In the genomic region with DNA sequence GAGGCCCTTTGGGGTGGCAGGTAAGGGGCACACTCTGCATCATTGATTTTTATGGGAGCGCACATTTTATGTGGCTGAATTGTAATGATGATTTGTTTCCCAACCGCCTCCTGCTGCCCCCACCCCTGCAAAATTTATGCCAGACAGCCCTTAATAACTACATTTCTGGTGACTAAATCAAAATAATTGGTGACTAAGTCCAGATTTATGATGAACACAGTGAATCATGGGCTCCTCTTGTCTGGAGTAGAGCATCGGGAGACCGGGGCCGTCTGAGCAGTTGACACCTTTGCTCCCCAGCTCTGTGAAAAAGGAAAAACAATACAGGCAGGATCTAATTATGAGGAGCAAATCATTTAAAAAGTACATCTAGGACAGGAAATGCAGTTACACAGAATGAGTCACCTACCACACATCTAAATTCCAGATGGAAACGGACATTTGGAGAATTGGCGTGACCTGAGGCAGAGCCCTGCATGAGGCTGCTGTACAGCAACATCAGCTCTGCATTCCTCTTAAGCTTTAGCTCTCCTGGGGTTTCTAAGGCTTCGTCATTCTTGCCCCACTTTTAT, we compare ENCODE assay signal across 12 cellular contexts. TPM values are rescaled to one million over a fixed set of nuclear protein-coding genes. Genes with fewer than 3 reads are reported as not detected.
DNase-seq lines count a peak whose midpoint lies in the region; ATAC-seq, FAIRE-seq and TF ChIP-seq lines count a peak whose summit lies in the region.
"Had no signal": no experiment of that assay in that cellular context is flagged by ENCODE, and none has a peak within 500 bp of the region (broad histone marks: within the 10 kb centered on the region; RNA-seq: fewer than 3 reads in every experiment).

No MANE protein-coding gene starts in this region.

- no peak overlapping the region for H3K27ac ChIP-seq in GM23338 (ENCODE audit: low read depth)
- peak overlapping the region; percentile 58 for H3K27ac ChIP-seq in epithelial cell of prostate
- no peak overlapping the region for H3K27ac ChIP-seq in gastrocnemius medialis

- FAIRE-seq in RCC 7860 (lab: Jason Lieb, UNC), result peak; percentile 97
- FAIRE-seq: GM19239 had no signal

- TF ChIP-seq CTCF in GM23338 (conservative IDR thresholded peaks at IDR 0.05; ENCODE audit: low read depth in 2 of 2) (no peak), retinal pigment epithelial cell (conservative IDR thresholded peaks at IDR 0.05; ENCODE audit: low read depth, low read length) (no peak), gastrocnemius medialis (IDR thresholded peaks at IDR 0.05 in 4 of 5, conservative IDR thresholded peaks at IDR 0.05 in 1 of 5) (no peak)

- H4K20me1 ChIP-seq in GM23338 (replicated peaks; ENCODE audit: insufficient read depth), result no peaks in the 10 kb centered on the region

- ATAC-seq in GM23338, result no peak
- no peak for ATAC-seq in gastrocnemius medialis
- ATAC-seq: left colon had no signal

- H3K27me3 ChIP-seq in GM23338 (ENCODE audit: insufficient read depth), result no peaks in the 10 kb centered on the region
- no peaks in the 10 kb centered on the region for H3K27me3 ChIP-seq in gastrocnemius medialis

- no peaks in the 10 kb centered on the region for H3K9me3 Mint-ChIP-seq in GM23338
- H3K9me3 Mint-ChIP-seq: T-helper 1 cell treated with Interleukin-12 subunit alpha and Interleukin-12 subunit beta and Interleukin-4 antibody, amounts not matched to agents 30 μg/mL and 1 μg/mL, for 36 hours had no signal

- TF ChIP-seq POLR2A in gastrocnemius medialis (IDR thresholded peaks at IDR 0.05), result no peak

- in situ Hi-C loops in gastrocnemius medialis (cut with MboI; ENCODE audit: low sequenced_read_pairs in 4 of 4), result no loop called here

- no peak overlapping the region for H3K4me2 ChIP-seq in GM23338

- H3K36me3 Mint-ChIP-seq in GM23338 (ENCODE audit: low read depth), result no peaks in the 10 kb centered on the region

- intact Hi-C loops in gastrocnemius medialis (cut with DNase I; ENCODE audit: low total_unique reads), result no loop called here

- H3K4me1 Mint-ChIP-seq in GM23338, result no peaks in the 10 kb centered on the region

- no peaks in the 10 kb centered on the region for H3K79me2 ChIP-seq in GM23338 (replicated peaks; ENCODE audit: insufficient read depth)

- H3K36me3 ChIP-seq in GM23338 (ENCODE audit: insufficient read depth) (no peaks in the 10 kb centered on the region), gastrocnemius medialis (no peaks in the 10 kb centered on the region)

- no peaks in the 10 kb centered on the region for H3K4me1 ChIP-seq in GM23338 (ENCODE audit: insufficient read depth)
- H3K4me1 ChIP-seq in gastrocnemius medialis, result no peaks in the 10 kb centered on the region

- no peaks in the 10 kb centered on the region for H3K27me3 Mint-ChIP-seq in GM23338 (ENCODE audit: insufficient read depth, low read depth, poor library complexity)

- H3K27ac Mint-ChIP-seq in GM23338, result peak overlapping the region; percentile 37; the same call in 1 of the 2 replicates
- H3K27ac Mint-ChIP-seq: T-helper 1 cell treated with Interleukin-12 subunit alpha and Interleukin-12 subunit beta and Interleukin-4 antibody, amounts not matched to agents 30 μg/mL and 1 μg/mL, for 36 hours had no signal

- H3K4me3 ChIP-seq in GM23338, result no peak overlapping the region
- no peak overlapping the region for H3K4me3 ChIP-seq in retinal pigment epithelial cell (ENCODE audit: low read length)
- H3K4me3 ChIP-seq in gastrocnemius medialis, result no peak overlapping the region

- no peaks in the 10 kb centered on the region for H3K9me2 ChIP-seq in GM23338 (ENCODE audit: insufficient read depth)

- no peaks in the 10 kb centered on the region for H3K9me3 ChIP-seq in gastrocnemius medialis

- no peak overlapping the region for H2AFZ ChIP-seq in GM23338

- no peaks in the 10 kb centered on the region for H3F3A ChIP-seq in GM23338 (replicated peaks; ENCODE audit: low read depth)

- no peak overlapping the region for H3K4me3 Mint-ChIP-seq in GM23338
- H3K4me3 Mint-ChIP-seq: T-helper 1 cell treated with Interleukin-12 subunit alpha and Interleukin-12 subunit beta and Interleukin-4 antibody, amounts not matched to agents 30 μg/mL and 1 μg/mL, for 36 hours had no signal

- DNase-seq in GM23338 (ENCODE audit: low spot score) (no peak), RCC 7860 (ENCODE audit: low spot score) (peak; percentile 100), epithelial cell of prostate (ENCODE audit: low read depth, low spot score) (peak; percentile 64), retinal pigment epithelial cell (ENCODE audit: low read depth) (peak; percentile 94), NCI-H1417 treated with DMSO at 0.1 percent for 48 hours (lab: John Stamatoyannopoulos, UW) (no peak), NAMALWA (ENCODE audit: low spot score) (no peak), gastrocnemius medialis (no peak)
- DNase-seq: effector memory CD4-positive, alpha-beta T cell; left colon; retina had no signal

TF ChIP-seq in GM23338, 12 proteins besides CTCF, POLR2A, EP300 and RAD21:
- TF ChIP-seq ZNF331 (CRISPR knock-in tag; IDR thresholded peaks at IDR 0.05; ENCODE audit: low read depth), result no peak

RNA-seq across cellular contexts. Expression of gene DOCK2, which starts 58.9 kb away (rescaled TPM):
- total RNA-seq in GM23338 (2014; rRNA removed; shearing (Covaris generic)), result 9.4 and 19.4 TPM in 2 replicates
- 3.7 and 5.5 TPM in 2 replicates for polyA plus RNA-seq in GM23338 (2016; fragmentation: Nextera tagmentation; extraction: Ambion mirVana)
- 1 to 10 TPM in 3 of 4 donors, under 1 TPM in 1; 0.32 to 5.3 (median 2.7) TPM for total RNA-seq in gastrocnemius medialis

Comparison
In these comparisons a context has a peak if more than half of its experiments do, and no peak if none do; other contexts are left out.
1. DNase-seq: peak in RCC 7860 (single experiment), epithelial cell of prostate (single experiment) and retinal pigment epithelial cell (single experiment); none in GM23338 (single experiment), NCI-H1417 treated with DMSO at 0.1 percent for 48 hours (single experiment), NAMALWA (single experiment) and gastrocnemius medialis (0 of 2).